In genomic region chr19:2613507-2614295, GRCh38 we compare ENCODE assay signal across 2 cellular contexts.
TF ChIP-seq lines count a peak whose summit lies in the region.

No MANE protein-coding gene starts in this region.

TF ChIP-seq in IMR-90, 13 proteins besides CTCF, POLR2A, EP300 and RAD21:
- no peak for TF ChIP-seq MXI1 (IDR thresholded peaks at IDR 0.05; ENCODE audit: borderline replicate concordance, low read depth, low read length)
- TF ChIP-seq SMC3 (IDR thresholded peaks at IDR 0.05; ENCODE audit: low read depth, low read length): peak; percentile 63

TF ChIP-seq in H1, 55 proteins besides CTCF, POLR2A, EP300 and RAD21:
- TF ChIP-seq RXRA (IDR thresholded peaks at IDR 0.05; ENCODE audit: insufficient read depth, low read depth, low read length) (no peak), BACH1 (IDR thresholded peaks at IDR 0.05; ENCODE audit: low read length) (peak; percentile 38; the same call in 1 of the 2 replicates), POLR2AphosphoS5 (IDR thresholded peaks at IDR 0.05; ENCODE audit: low read depth, low read length) (no peak), EZH2 (IDR thresholded peaks at IDR 0.05; ENCODE audit: low read depth, low read length, severe bottlenecking) (no peak), CREB1 (IDR thresholded peaks at IDR 0.05) (no peak), KDM4A (IDR thresholded peaks at IDR 0.05; ENCODE audit: low read depth, low read length, severe bottlenecking) (no peak), SAP30 (IDR thresholded peaks at IDR 0.05; ENCODE audit: insufficient read depth, insufficient replicate concordance, low read length) (no peak)
- TF ChIP-seq, protein P1, sequence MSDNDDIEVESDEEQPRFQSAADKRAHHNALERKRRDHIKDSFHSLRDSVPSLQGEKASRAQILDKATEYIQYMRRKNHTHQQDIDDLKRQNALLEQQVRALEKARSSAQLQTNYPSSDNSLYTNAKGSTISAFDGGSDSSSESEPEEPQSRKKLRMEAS (IDR thresholded peaks at IDR 0.05): peak; percentile 20; the same call in 1 of the 2 replicates
- TF ChIP-seq, protein P2, sequence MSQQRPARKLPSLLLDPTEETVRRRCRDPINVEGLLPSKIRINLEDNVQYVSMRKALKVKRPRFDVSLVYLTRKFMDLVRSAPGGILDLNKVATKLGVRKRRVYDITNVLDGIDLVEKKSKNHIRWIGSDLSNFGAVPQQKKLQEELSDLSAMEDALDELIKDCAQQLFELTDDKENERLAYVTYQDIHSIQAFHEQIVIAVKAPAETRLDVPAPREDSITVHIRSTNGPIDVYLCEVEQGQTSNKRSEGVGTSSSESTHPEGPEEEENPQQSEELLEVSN (IDR thresholded peaks at IDR 0.05): peak; percentile 33; the same call in 1 of the 2 replicates
